Comparison of ENCODE assay signal across 1 cellular context in the genomic region with DNA sequence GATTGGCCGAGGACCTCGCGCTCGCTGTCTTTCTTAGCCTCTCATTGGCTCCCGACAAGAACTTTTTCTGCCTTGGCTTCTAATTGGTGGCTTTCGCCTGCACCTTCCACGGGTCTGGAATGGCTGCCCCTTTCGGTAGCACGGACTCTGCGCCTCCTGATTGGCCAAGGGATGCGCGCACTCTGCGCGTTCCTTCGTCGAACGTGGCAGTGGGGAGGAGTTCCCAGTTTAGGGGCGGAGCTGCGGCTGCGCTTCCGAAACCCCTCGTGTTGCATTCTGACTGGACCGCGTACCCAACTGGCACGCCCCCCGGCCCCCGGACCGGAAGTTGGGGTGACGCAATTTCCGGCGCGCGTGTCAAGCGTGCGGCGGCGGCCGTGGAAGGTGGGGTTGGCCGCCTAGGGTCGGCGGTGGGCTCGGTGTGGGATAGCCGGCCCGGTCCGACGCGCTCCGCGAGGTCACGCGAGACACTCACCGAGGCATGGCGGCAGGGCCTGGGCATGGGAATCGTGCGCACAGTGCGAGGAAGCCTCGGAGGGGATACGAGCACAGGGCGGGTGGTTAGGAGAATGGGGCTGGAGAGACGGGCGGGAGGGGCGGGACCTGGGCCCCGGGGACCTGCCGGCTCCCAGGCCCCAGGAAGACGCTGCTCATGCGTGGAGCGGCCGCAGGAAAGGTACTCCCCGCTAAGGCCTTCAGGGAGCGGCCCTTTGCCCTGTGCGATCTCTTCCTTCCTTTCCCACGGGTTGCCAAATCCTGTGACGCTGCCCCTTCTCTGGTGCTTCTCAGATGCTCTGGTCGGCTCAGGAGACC.
A peak's percentile ranks its signal among the peaks of the same experiment; 100 is the strongest.
TF ChIP-seq lines count a peak whose summit lies in the region.

No MANE protein-coding gene starts in this region.

TF ChIP-seq in HepG2, 621 proteins besides CTCF, POLR2A, EP300 and RAD21 (continued from another document and continues in another):
- peak; percentile 93 for TF ChIP-seq ZNF574 (CRISPR knock-in tag; IDR thresholded peaks at IDR 0.05)
- peak; percentile 66 for TF ChIP-seq HNRNPK (IDR thresholded peaks at IDR 0.05; ENCODE audit: low read depth, low read length, poor library complexity, severe bottlenecking)
- peak; percentile 76 for TF ChIP-seq ZNF138 (CRISPR knock-in tag; IDR thresholded peaks at IDR 0.05; ENCODE audit: low read depth)
- no peak for TF ChIP-seq ZFP62 (CRISPR knock-in tag; IDR thresholded peaks at IDR 0.05)
- TF ChIP-seq SIX4 (CRISPR knock-in tag; IDR thresholded peaks at IDR 0.05): peak; percentile 57; the same call in 1 of the 2 replicates
- no peak for TF ChIP-seq NFE2L2 (IDR thresholded peaks at IDR 0.05; ENCODE audit: low read length)
- TF ChIP-seq ZNF318 (CRISPR knock-in tag; IDR thresholded peaks at IDR 0.05): peak; percentile 91; the same call in 1 of the 2 replicates
- TF ChIP-seq ZNF746 (CRISPR knock-in tag; IDR thresholded peaks at IDR 0.05): no peak; the same call in 1 of the 2 replicates
- no peak for TF ChIP-seq ZUFSP (CRISPR knock-in tag; IDR thresholded peaks at IDR 0.05; ENCODE audit: borderline replicate concordance)
- peak; percentile 89 for TF ChIP-seq HNRNPLL (IDR thresholded peaks at IDR 0.05; ENCODE audit: low read depth, low read length, poor library complexity, severe bottlenecking)
- no peak; the same call in 1 of the 2 replicates for TF ChIP-seq ZNF629 (CRISPR knock-in tag; conservative IDR thresholded peaks at IDR 0.05)
- peak; percentile 92 for TF ChIP-seq NR2C2 (CRISPR knock-in tag; IDR thresholded peaks at IDR 0.05; ENCODE audit: borderline replicate concordance)
- peak; percentile 99 for TF ChIP-seq CEBPG (CRISPR knock-in tag; IDR thresholded peaks at IDR 0.05)
- TF ChIP-seq SP140L (CRISPR knock-in tag; IDR thresholded peaks at IDR 0.05; ENCODE audit: borderline replicate concordance): no peak
- no peak for TF ChIP-seq MIER2 (CRISPR knock-in tag; IDR thresholded peaks at IDR 0.05)
- TF ChIP-seq, protein P1, sequence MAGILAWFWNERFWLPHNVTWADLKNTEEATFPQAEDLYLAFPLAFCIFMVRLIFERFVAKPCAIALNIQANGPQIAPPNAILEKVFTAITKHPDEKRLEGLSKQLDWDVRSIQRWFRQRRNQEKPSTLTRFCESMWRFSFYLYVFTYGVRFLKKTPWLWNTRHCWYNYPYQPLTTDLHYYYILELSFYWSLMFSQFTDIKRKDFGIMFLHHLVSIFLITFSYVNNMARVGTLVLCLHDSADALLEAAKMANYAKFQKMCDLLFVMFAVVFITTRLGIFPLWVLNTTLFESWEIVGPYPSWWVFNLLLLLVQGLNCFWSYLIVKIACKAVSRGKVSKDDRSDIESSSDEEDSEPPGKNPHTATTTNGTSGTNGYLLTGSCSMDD (CRISPR knock-in tag; IDR thresholded peaks at IDR 0.05): no peak
- TF ChIP-seq ZSCAN20 (CRISPR knock-in tag; IDR thresholded peaks at IDR 0.05; ENCODE audit: borderline replicate concordance): no peak
- TF ChIP-seq ZNF549 (CRISPR knock-in tag; IDR thresholded peaks at IDR 0.05): no peak
- TF ChIP-seq ZNF772 (CRISPR knock-in tag; IDR thresholded peaks at IDR 0.05): peak; percentile 87
- TF ChIP-seq, protein P2, sequence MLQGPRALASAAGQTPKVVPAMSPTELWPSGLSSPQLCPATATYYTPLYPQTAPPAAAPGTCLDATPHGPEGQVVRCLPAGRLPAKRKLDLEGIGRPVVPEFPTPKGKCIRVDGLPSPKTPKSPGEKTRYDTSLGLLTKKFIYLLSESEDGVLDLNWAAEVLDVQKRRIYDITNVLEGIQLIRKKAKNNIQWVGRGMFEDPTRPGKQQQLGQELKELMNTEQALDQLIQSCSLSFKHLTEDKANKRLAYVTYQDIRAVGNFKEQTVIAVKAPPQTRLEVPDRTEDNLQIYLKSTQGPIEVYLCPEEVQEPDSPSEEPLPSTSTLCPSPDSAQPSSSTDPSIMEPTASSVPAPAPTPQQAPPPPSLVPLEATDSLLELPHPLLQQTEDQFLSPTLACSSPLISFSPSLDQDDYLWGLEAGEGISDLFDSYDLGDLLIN (CRISPR knock-in tag; IDR thresholded peaks at IDR 0.05; ENCODE audit: borderline replicate concordance): 0 out of 2 replicates have a peak, but pooled peaks have one; percentile 48
- TF ChIP-seq BRCA1 (CRISPR knock-in tag; IDR thresholded peaks at IDR 0.05): peak; percentile 86; the same call in 1 of the 2 replicates
- TF ChIP-seq RCOR2 (CRISPR knock-in tag; IDR thresholded peaks at IDR 0.05): no peak
- TF ChIP-seq EED (CRISPR knock-in tag; IDR thresholded peaks at IDR 0.05): peak; percentile 80; the same call in 1 of the 2 replicates
- 0 out of 2 replicates have a peak, but pooled peaks have one; percentile 50 for TF ChIP-seq MLXIP (CRISPR knock-in tag; IDR thresholded peaks at IDR 0.05; ENCODE audit: borderline replicate concordance)
- peak; percentile 72; the same call in 1 of the 2 replicates for TF ChIP-seq ZNF281 (CRISPR knock-in tag; IDR thresholded peaks at IDR 0.05; ENCODE audit: borderline replicate concordance)
- no peak for TF ChIP-seq ZBTB46 (CRISPR knock-in tag; IDR thresholded peaks at IDR 0.05; ENCODE audit: borderline replicate concordance)
